9 cellular contexts compared by ENCODE assay signal in the genomic region with DNA sequence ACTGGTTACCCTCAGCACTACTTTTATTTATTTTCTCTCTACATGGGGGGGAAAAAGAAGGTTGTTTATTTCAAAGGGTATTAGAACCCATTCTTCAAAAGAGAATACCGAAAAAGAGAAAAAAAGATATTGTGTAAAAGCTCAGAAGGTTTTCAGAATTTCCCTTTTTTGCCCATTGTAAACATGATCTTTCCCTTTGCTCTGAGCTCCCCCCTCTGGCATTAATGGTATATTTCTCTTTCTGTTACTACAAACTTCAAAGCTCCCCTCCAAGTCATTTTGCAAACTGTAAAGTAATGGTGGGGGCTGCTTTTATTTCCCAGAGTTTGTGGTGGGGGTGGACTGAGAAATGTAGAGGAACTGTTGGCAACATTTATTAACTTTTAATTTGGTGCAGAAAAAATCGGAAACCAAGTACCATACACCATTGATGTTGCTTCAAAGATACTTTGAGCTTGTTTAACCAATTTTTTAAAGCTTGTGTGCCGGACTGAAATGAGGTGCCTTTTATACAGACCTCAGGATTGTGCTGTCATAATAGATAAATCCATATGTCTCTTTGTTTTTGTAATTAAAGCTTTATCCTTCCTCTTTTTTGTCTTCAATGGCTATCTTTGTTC.
A peak's percentile ranks its signal among the peaks of the same experiment; 100 is the strongest.
DNase-seq lines count a peak whose midpoint lies in the region; ATAC-seq and TF ChIP-seq lines count a peak whose summit lies in the region.
"Had no signal": no experiment of that assay in that cellular context is flagged by ENCODE, and none has a peak within 500 bp of the region (broad histone marks: within the 10 kb centered on the region; RNA-seq: fewer than 3 reads in every experiment).

No MANE protein-coding gene starts in this region.

- DNase-seq in SIG-M5 treated with dmso at 0.1 percent for 504 hours (lab: John Stamatoyannopoulos, UW; ENCODE audit: unreplicated experiment) (peak; percentile 47), SIG-M5 (lab: John Stamatoyannopoulos, UW) (no peak), NCI-H146 (lab: John Stamatoyannopoulos, UW) (peak; percentile 25), brain microvascular endothelial cell (no peak), myocyte (ENCODE audit: low read depth) (peak; percentile 54), NCI-H345 treated with DMSO at 0.1 percent for 48 hours (lab: John Stamatoyannopoulos, UW; ENCODE audit: unreplicated experiment) (no peak)
- DNase-seq in activated effector memory CD4-positive, alpha-beta T cell treated with anti-CD3 and anti-CD28 coated beads, Interleukin-2, amount 50 U/mL, for 16 hours = no peak

- in situ Hi-C loops in brain microvascular endothelial cell (cut with HindIII; ENCODE audit: low pct_ligation_motif_present, low sequenced_read_pairs) = no loop called here

- no peak overlapping the region for H3K27ac ChIP-seq in brain microvascular endothelial cell

- peak; percentile 57 for TF ChIP-seq CTCF in brain microvascular endothelial cell (IDR thresholded peaks at IDR 0.05; ENCODE audit: low read depth, low read length, missing control alignments)

- H3K27me3 ChIP-seq in brain microvascular endothelial cell (replicated peaks) = no peaks in the 10 kb centered on the region

- no peak overlapping the region for H3K4me3 ChIP-seq in brain microvascular endothelial cell (ENCODE audit: low read depth, low read length)

- ATAC-seq in GM21786 (IDR thresholded peaks at IDR 0.05; ENCODE audit: unreplicated experiment) = no peak
- ATAC-seq: activated T-cell treated with anti-CD3 and anti-CD28 coated beads, Interleukin-2, amount 50 U/mL, for 72 hours had no signal

- H3K36me3 ChIP-seq in brain microvascular endothelial cell (replicated peaks) = no peaks in the 10 kb centered on the region

Comparison
In these comparisons a context has a peak if more than half of its experiments do, and no peak if none do; other contexts are left out.
1. DNase-seq: peak in SIG-M5 treated with dmso at 0.1 percent for 504 hours (single experiment), NCI-H146 (single experiment) and myocyte (single experiment); none in SIG-M5 (single experiment), brain microvascular endothelial cell (single experiment), activated effector memory CD4-positive, alpha-beta T cell treated with anti-CD3 and anti-CD28 coated beads, Interleukin-2, amount 50 U/mL, for 16 hours (single experiment) and NCI-H345 treated with DMSO at 0.1 percent for 48 hours (single experiment).